ENCODE assay signal across 23 cellular contexts in genomic region chr21:27582246-27582945, GRCh38.
"Had no signal": no experiment of that assay in that cellular context is flagged by ENCODE, and none has a peak within 500 bp of the region (broad histone marks: within the 10 kb centered on the region; RNA-seq: fewer than 3 reads in every experiment).

No MANE protein-coding gene starts in this region.

- H3K27ac ChIP-seq: prostate gland, spleen, testis, upper lobe of left lung had no signal

- DNase-seq: activated CD4-positive, alpha-beta T cell treated with anti-CD3 and anti-CD28 coated beads, Interleukin-2, amount 10 ng/mL, durations not matched to agents 24 days and 14 days; activated CD4-positive, CD25-positive, alpha-beta regulatory T cell; activated CD8-positive, alpha-beta memory T cell treated with anti-CD3 and anti-CD28 coated beads, Interleukin-2, amount 50 U/mL, for 4 hours; activated CD8-positive, alpha-beta T cell treated with anti-CD3 and anti-CD28 coated beads, Interleukin-2, amount 10 ng/mL, durations not matched to agents 7 days and 5 days; activated gamma-delta T cell; activated T-cell treated with anti-CD3 and anti-CD28 coated beads, Interleukin-2, amount 50 U/mL, for 48 hours; amygdala; cerebellar nuclear complex; dermis blood vessel endothelial cell; effector memory CD8-positive, alpha-beta T cell; glutamatergic neuron; hypothalamus; kidney glomerular epithelial cell; nephron progenitor cell; occipital lobe; right cardiac atrium; spleen; stimulated activated naive CD8-positive, alpha-beta T cell treated with anti-CD3 and anti-CD28 coated beads, Interleukin-15, amount 100 ng/mL, for 72 hours; SW 1271; testis; upper lobe of left lung had no signal

- ATAC-seq: activated CD8-positive, alpha-beta T cell treated with anti-CD3 and anti-CD28 coated beads, Interleukin-2, amount 10 ng/mL, durations not matched to agents 7 days and 5 days; activated naive CD4-positive, alpha-beta T cell treated with anti-CD3 and anti-CD28 coated beads, Interleukin-2, amount 50 U/mL, for 72 hours; effector memory CD8-positive, alpha-beta T cell; right cardiac atrium; stimulated activated naive CD8-positive, alpha-beta T cell treated with anti-CD3 and anti-CD28 coated beads, Interleukin-15, amount 100 ng/mL, for 72 hours had no signal
